Comparison of ENCODE assay signal across 1 cellular context in genomic region chr2:237085261-237086221, GRCh38.
TF ChIP-seq lines count a peak whose summit lies in the region.

COPS8 (plus strand) TSS chr2:237085889; CDS start chr2:237085965, 76 bp downstream.

TF ChIP-seq in HepG2, 621 proteins besides CTCF, POLR2A, EP300 and RAD21 (continued from another document and continues in another):
- TF ChIP-seq ZNF142 (CRISPR knock-in tag; IDR thresholded peaks at IDR 0.05), result peak; percentile 93
- TF ChIP-seq ZNF674 (CRISPR knock-in tag; IDR thresholded peaks at IDR 0.05; ENCODE audit: low read depth), result no peak
- TF ChIP-seq MED1 (CRISPR knock-in tag; IDR thresholded peaks at IDR 0.05), result peak; percentile 92
- no peak for TF ChIP-seq ZBTB49 (CRISPR knock-in tag; IDR thresholded peaks at IDR 0.05; ENCODE audit: borderline replicate concordance)
- TF ChIP-seq CREB1 (IDR thresholded peaks at IDR 0.05), result peak; percentile 99
- TF ChIP-seq CREB1 (CRISPR knock-in tag; IDR thresholded peaks at IDR 0.05), result peak; percentile 100
- TF ChIP-seq STAT5B (CRISPR knock-in tag; IDR thresholded peaks at IDR 0.05), result peak; percentile 80; the same call in 1 of the 2 replicates
- peak; percentile 30; the same call in 1 of the 2 replicates for TF ChIP-seq NFRKB (IDR thresholded peaks at IDR 0.05)
- TF ChIP-seq ZNF790 (CRISPR knock-in tag; IDR thresholded peaks at IDR 0.05; ENCODE audit: borderline replicate concordance), result no peak; the same call in 1 of the 2 replicates
- peak; percentile 84 for TF ChIP-seq NFYB (CRISPR knock-in tag; IDR thresholded peaks at IDR 0.05)
- TF ChIP-seq ZNF264 (CRISPR knock-in tag; IDR thresholded peaks at IDR 0.05), result peak; percentile 95
- TF ChIP-seq TP53 (CRISPR knock-in tag; conservative IDR thresholded peaks at IDR 0.05), result peak; percentile 91; the same call in 1 of the 2 replicates
- no peak for TF ChIP-seq EZH2 (conservative IDR thresholded peaks at IDR 0.05; ENCODE audit: low read depth, low read length)
- TF ChIP-seq CSRNP2 (CRISPR knock-in tag; conservative IDR thresholded peaks at IDR 0.05; ENCODE audit: low read depth), result no peak
- TF ChIP-seq, protein P1, sequence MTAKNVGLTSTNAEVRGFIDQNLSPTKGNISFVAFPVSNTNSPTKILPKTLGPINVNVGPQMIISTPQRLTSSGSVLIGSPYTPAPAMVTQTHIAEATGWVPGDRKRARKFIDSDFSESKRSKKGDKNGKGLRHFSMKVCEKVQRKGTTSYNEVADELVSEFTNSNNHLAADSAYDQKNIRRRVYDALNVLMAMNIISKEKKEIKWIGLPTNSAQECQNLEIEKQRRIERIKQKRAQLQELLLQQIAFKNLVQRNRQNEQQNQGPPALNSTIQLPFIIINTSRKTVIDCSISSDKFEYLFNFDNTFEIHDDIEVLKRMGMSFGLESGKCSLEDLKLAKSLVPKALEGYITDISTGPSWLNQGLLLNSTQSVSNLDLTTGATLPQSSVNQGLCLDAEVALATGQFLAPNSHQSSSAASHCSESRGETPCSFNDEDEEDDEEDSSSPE (CRISPR knock-in tag; IDR thresholded peaks at IDR 0.05), result peak; percentile 95
- 0 out of 2 replicates have a peak, but pooled peaks have one; percentile 51 for TF ChIP-seq ZNF75D (CRISPR knock-in tag; IDR thresholded peaks at IDR 0.05; ENCODE audit: borderline replicate concordance)
- peak; percentile 31; the same call in 1 of the 2 replicates for TF ChIP-seq DNMT1 (CRISPR knock-in tag; IDR thresholded peaks at IDR 0.05)
- peak; percentile 100 for TF ChIP-seq SKI (IDR thresholded peaks at IDR 0.05; ENCODE audit: partially characterized antibody)
- peak; percentile 38; the same call in 1 of the 2 replicates for TF ChIP-seq NR2F2 (IDR thresholded peaks at IDR 0.05; ENCODE audit: borderline replicate concordance, low read depth)
- no peak for TF ChIP-seq RBAK (CRISPR knock-in tag; IDR thresholded peaks at IDR 0.05)
- peak; percentile 93 for TF ChIP-seq ZNF761 (CRISPR knock-in tag; conservative IDR thresholded peaks at IDR 0.05)
- TF ChIP-seq SYNCRIP (IDR thresholded peaks at IDR 0.05; ENCODE audit: insufficient read depth, low read depth, low read length), result no peak
- TF ChIP-seq, protein P2, sequence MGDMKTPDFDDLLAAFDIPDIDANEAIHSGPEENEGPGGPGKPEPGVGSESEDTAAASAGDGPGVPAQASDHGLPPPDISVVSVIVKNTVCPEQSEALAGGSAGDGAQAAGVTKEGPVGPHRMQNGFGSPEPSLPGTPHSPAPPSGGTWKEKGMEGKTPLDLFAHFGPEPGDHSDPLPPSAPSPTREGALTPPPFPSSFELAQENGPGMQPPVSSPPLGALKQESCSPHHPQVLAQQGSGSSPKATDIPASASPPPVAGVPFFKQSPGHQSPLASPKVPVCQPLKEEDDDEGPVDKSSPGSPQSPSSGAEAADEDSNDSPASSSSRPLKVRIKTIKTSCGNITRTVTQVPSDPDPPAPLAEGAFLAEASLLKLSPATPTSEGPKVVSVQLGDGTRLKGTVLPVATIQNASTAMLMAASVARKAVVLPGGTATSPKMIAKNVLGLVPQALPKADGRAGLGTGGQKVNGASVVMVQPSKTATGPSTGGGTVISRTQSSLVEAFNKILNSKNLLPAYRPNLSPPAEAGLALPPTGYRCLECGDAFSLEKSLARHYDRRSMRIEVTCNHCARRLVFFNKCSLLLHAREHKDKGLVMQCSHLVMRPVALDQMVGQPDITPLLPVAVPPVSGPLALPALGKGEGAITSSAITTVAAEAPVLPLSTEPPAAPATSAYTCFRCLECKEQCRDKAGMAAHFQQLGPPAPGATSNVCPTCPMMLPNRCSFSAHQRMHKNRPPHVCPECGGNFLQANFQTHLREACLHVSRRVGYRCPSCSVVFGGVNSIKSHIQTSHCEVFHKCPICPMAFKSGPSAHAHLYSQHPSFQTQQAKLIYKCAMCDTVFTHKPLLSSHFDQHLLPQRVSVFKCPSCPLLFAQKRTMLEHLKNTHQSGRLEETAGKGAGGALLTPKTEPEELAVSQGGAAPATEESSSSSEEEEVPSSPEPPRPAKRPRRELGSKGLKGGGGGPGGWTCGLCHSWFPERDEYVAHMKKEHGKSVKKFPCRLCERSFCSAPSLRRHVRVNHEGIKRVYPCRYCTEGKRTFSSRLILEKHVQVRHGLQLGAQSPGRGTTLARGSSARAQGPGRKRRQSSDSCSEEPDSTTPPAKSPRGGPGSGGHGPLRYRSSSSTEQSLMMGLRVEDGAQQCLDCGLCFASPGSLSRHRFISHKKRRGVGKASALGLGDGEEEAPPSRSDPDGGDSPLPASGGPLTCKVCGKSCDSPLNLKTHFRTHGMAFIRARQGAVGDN (CRISPR knock-in tag; IDR thresholded peaks at IDR 0.05), result peak; percentile 94
- TF ChIP-seq ZNF510 (CRISPR knock-in tag; IDR thresholded peaks at IDR 0.05; ENCODE audit: low read depth), result peak; percentile 77
- no peak for TF ChIP-seq ZNF816 (CRISPR knock-in tag; IDR thresholded peaks at IDR 0.05; ENCODE audit: borderline replicate concordance)
- TF ChIP-seq KDM4B (CRISPR knock-in tag; IDR thresholded peaks at IDR 0.05), result peak; percentile 98
- 0 out of 2 replicates have a peak, but pooled peaks have one; percentile 54 for TF ChIP-seq KDM1A (CRISPR knock-in tag; IDR thresholded peaks at IDR 0.05)
- TF ChIP-seq, protein P3, sequence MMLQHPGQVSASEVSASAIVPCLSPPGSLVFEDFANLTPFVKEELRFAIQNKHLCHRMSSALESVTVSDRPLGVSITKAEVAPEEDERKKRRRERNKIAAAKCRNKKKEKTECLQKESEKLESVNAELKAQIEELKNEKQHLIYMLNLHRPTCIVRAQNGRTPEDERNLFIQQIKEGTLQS (CRISPR knock-in tag; IDR thresholded peaks at IDR 0.05), result peak; percentile 78
- TF ChIP-seq SAP130 (CRISPR knock-in tag; IDR thresholded peaks at IDR 0.05; ENCODE audit: low read depth), result peak; percentile 99
- TF ChIP-seq CBFB (CRISPR knock-in tag; IDR thresholded peaks at IDR 0.05), result peak; percentile 98
- 0 out of 2 replicates have a peak, but pooled peaks have one; percentile 9 for TF ChIP-seq ATF6 (CRISPR knock-in tag; conservative IDR thresholded peaks at IDR 0.05)
- TF ChIP-seq KLF15 (CRISPR knock-in tag; IDR thresholded peaks at IDR 0.05; ENCODE audit: borderline replicate concordance), result peak; percentile 91; the same call in 1 of the 2 replicates
- peak; percentile 99 for TF ChIP-seq SALL2 (CRISPR knock-in tag; IDR thresholded peaks at IDR 0.05)
